ENCODE assay signal across 14 cellular contexts in genomic region chr10:133391761-133392518, GRCh38. TPM values are rescaled to one million over a fixed set of nuclear protein-coding genes. Genes with fewer than 3 reads are reported as not detected.
DNase-seq lines count a peak whose midpoint lies in the region; ATAC-seq and TF ChIP-seq lines count a peak whose summit lies in the region.
"Had no signal": no experiment of that assay in that cellular context is flagged by ENCODE, and none has a peak within 500 bp of the region (broad histone marks: within the 10 kb centered on the region; RNA-seq: fewer than 3 reads in every experiment).

No MANE protein-coding gene starts in this region.

- H3K4me1 Mint-ChIP-seq in CD4-positive, CD25-positive, alpha-beta regulatory T cell = peaks cover 19 to 63% (median 27%) of the 10 kb centered on the region in 4 donors
- H3K4me1 Mint-ChIP-seq in activated T-cell treated with anti-CD3 and anti-CD28 coated beads, Interleukin-2, amount 50 U/mL, for 72 hours (ENCODE audit: low read depth) = peaks cover 57% of the 10 kb centered on the region
- H3K4me1 Mint-ChIP-seq in naive thymus-derived CD4-positive, alpha-beta T cell = peaks cover 16 to 53% (median 43%) of the 10 kb centered on the region in 7 donors

- POLR2A ChIA-PET in naive thymus-derived CD4-positive, alpha-beta T cell (lab: Charles Lee) = interaction anchor here (0.6 to 4.8 kb wide), 5 partner anchors 13 to 57 kb away, joined by 3 to 47 read pairs (median 4); partner anchors contain the start of genes ECHS1 and PAOX

- H3K4me3 ChIP-seq in CD4-positive, CD25-positive, alpha-beta regulatory T cell (ENCODE audit: low read depth, low read length) = no peak overlapping the region
- H3K4me3 ChIP-seq in GM12864 (ENCODE audit: low read depth, low read length) = peak overlapping the region; percentile 73
- no peak overlapping the region for H3K4me3 ChIP-seq in naive thymus-derived CD4-positive, alpha-beta T cell (ENCODE audit: low read length)
- H3K4me3 ChIP-seq: tibial artery had no signal

- H3K36me3 Mint-ChIP-seq in CD4-positive, CD25-positive, alpha-beta regulatory T cell = no peaks in the 10 kb centered on the region
- peaks cover 0 to 7% of the 10 kb centered on the region in 2 donors for H3K36me3 Mint-ChIP-seq in activated T-cell treated with anti-CD3 and anti-CD28 coated beads, Interleukin-2, amount 50 U/mL, for 72 hours (ENCODE audit: insufficient read depth in 2 of 2)
- H3K36me3 Mint-ChIP-seq in naive thymus-derived CD4-positive, alpha-beta T cell = peaks cover 0 to 6% (median 0%) of the 10 kb centered on the region in 5 donors

- TF ChIP-seq CTCF in GM12864 (IDR thresholded peaks at IDR 0.05; ENCODE audit: low read depth, low read length, missing control alignments) = no peak

- peaks cover 8% of the 10 kb centered on the region for H3K36me3 ChIP-seq in CD4-positive, CD25-positive, alpha-beta regulatory T cell (ENCODE audit: control insufficient read depth, insufficient read depth, low read length)
- H3K36me3 ChIP-seq in naive thymus-derived CD4-positive, alpha-beta T cell (ENCODE audit: control insufficient read depth in 2 of 3, insufficient read depth in 3 of 3, low read length in 3 of 3) = peaks cover 0 to 15% (median 0%) of the 10 kb centered on the region in 3 experiments

- no peaks in the 10 kb centered on the region for H3K27me3 ChIP-seq in CD4-positive, CD25-positive, alpha-beta regulatory T cell (ENCODE audit: control insufficient read depth, insufficient read depth, low read length)
- H3K27me3 ChIP-seq in naive thymus-derived CD4-positive, alpha-beta T cell (ENCODE audit: control insufficient read depth in 2 of 2, insufficient read depth in 2 of 2, low read length in 2 of 2) = no peaks in the 10 kb centered on the region
- H3K27me3 ChIP-seq: tibial artery had no signal

- no peak for DNase-seq in CD4-positive, CD25-positive, alpha-beta regulatory T cell
- no peak for DNase-seq in GM12864 (ENCODE audit: low read depth)
- peak; percentile 60 to 63 for DNase-seq in activated T-cell treated with anti-CD3 and anti-CD28 coated beads, Interleukin-2, amount 50 U/mL, for 72 hours
- DNase-seq in naive thymus-derived CD4-positive, alpha-beta T cell = no peak
- DNase-seq in SIG-M5 (lab: John Stamatoyannopoulos, UW) = no peak
- no peak for DNase-seq in NCI-H187 treated with DMSO at 0.1 percent for 48 hours (lab: John Stamatoyannopoulos, UW)
- DNase-seq: Calu3; effector CD4-positive, alpha-beta T cell; foreskin melanocyte; NCI-H2081 treated with DMSO at 0.1 percent for 48 hours; NK-92 treated with Interleukin-12 subunit alpha and Interleukin-12 subunit beta, amount 100 ng/mL, for 24 hours; retina had no signal

- H3K4me1 ChIP-seq in CD4-positive, CD25-positive, alpha-beta regulatory T cell (ENCODE audit: control insufficient read depth, insufficient read depth, low read length, poor library complexity, severe bottlenecking) = peaks cover 66% of the 10 kb centered on the region
- peaks cover 41 to 43% of the 10 kb centered on the region in 2 donors for H3K4me1 ChIP-seq in naive thymus-derived CD4-positive, alpha-beta T cell (ENCODE audit: control insufficient read depth in 2 of 2, insufficient read depth in 2 of 2, low read length in 2 of 2)

- H3K27ac ChIP-seq in CD4-positive, CD25-positive, alpha-beta regulatory T cell (ENCODE audit: insufficient read depth, low read length, poor library complexity, severe bottlenecking) = peak overlapping the region; percentile 82
- no peak overlapping the region for H3K27ac ChIP-seq in naive thymus-derived CD4-positive, alpha-beta T cell (ENCODE audit: low read depth, low read length)
- H3K27ac ChIP-seq: tibial artery had no signal

- no peaks in the 10 kb centered on the region for H3K9me3 Mint-ChIP-seq in CD4-positive, CD25-positive, alpha-beta regulatory T cell
- H3K9me3 Mint-ChIP-seq in activated T-cell treated with anti-CD3 and anti-CD28 coated beads, Interleukin-2, amount 50 U/mL, for 72 hours = no peaks in the 10 kb centered on the region
- no peaks in the 10 kb centered on the region for H3K9me3 Mint-ChIP-seq in naive thymus-derived CD4-positive, alpha-beta T cell

- intact Hi-C loops in naive thymus-derived CD4-positive, alpha-beta T cell (cut with micrococcal nuclease) = loop anchor here (5.0 kb wide), 5 partner anchors 35 to 1060 kb away; partner anchors contain the start of genes FUOM (in 1 of the 2), INPP5A (in 1 of the 2) and LRRC27 (in 1 of the 2)

- no peak for ATAC-seq in CD4-positive, CD25-positive, alpha-beta regulatory T cell (ENCODE audit: low read depth in 2 of 2)
- peak; percentile 27 to 30 for ATAC-seq in activated T-cell treated with anti-CD3 and anti-CD28 coated beads, Interleukin-2, amount 50 U/mL, for 72 hours (replicated peaks in 1 of 2)
- ATAC-seq in naive thymus-derived CD4-positive, alpha-beta T cell = no peak
- ATAC-seq in GM21367 (IDR thresholded peaks at IDR 0.05; ENCODE audit: unreplicated experiment) = no peak

- no peaks in the 10 kb centered on the region for H3K9me3 ChIP-seq in CD4-positive, CD25-positive, alpha-beta regulatory T cell (ENCODE audit: control insufficient read depth in 2 of 2, low read length in 2 of 2)
- H3K9me3 ChIP-seq in naive thymus-derived CD4-positive, alpha-beta T cell (ENCODE audit: control insufficient read depth in 2 of 3, low read length in 3 of 3) = no peaks in the 10 kb centered on the region
- H3K9me3 ChIP-seq: tibial artery had no signal

- CTCF ChIA-PET in naive thymus-derived CD4-positive, alpha-beta T cell (lab: Charles Lee) = no interaction called here

- peak overlapping the region in 3 of 4 donors; percentile 62 to 90 (median 87) for H3K4me3 Mint-ChIP-seq in CD4-positive, CD25-positive, alpha-beta regulatory T cell
- peak overlapping the region; percentile 85 to 87 for H3K4me3 Mint-ChIP-seq in activated T-cell treated with anti-CD3 and anti-CD28 coated beads, Interleukin-2, amount 50 U/mL, for 72 hours
- peak overlapping the region in 2 of 10 donors; percentile 30 to 93 for H3K4me3 Mint-ChIP-seq in naive thymus-derived CD4-positive, alpha-beta T cell

- peak overlapping the region in 2 of 3 donors; percentile 75 to 97 for H3K27ac Mint-ChIP-seq in CD4-positive, CD25-positive, alpha-beta regulatory T cell
- H3K27ac Mint-ChIP-seq in activated T-cell treated with anti-CD3 and anti-CD28 coated beads, Interleukin-2, amount 50 U/mL, for 72 hours = peak overlapping the region; percentile 97
- peak overlapping the region in 7 of 9 donors; percentile 30 to 95 (median 72) for H3K27ac Mint-ChIP-seq in naive thymus-derived CD4-positive, alpha-beta T cell

- no peaks in the 10 kb centered on the region for H3K27me3 Mint-ChIP-seq in CD4-positive, CD25-positive, alpha-beta regulatory T cell
- H3K27me3 Mint-ChIP-seq in activated T-cell treated with anti-CD3 and anti-CD28 coated beads, Interleukin-2, amount 50 U/mL, for 72 hours (ENCODE audit: low read depth) = no peaks in the 10 kb centered on the region
- peaks cover 0 to 2% (median 0%) of the 10 kb centered on the region in 5 donors for H3K27me3 Mint-ChIP-seq in naive thymus-derived CD4-positive, alpha-beta T cell

RNA-seq across cellular contexts. Expression of gene MTG1, which starts 2.0 kb away (rescaled TPM):
- total RNA-seq in CD4-positive, CD25-positive, alpha-beta regulatory T cell = 60.8 TPM
- polyA plus RNA-seq in CD4-positive, CD25-positive, alpha-beta regulatory T cell = 10 to 100 TPM; 36.7 to 46.7 (median 37.2) TPM
- 10 to 100 TPM; 58.0 to 67.2 TPM for total RNA-seq in activated T-cell treated with anti-CD3 and anti-CD28 coated beads, Interleukin-2, amount 50 U/mL, for 72 hours
- 10 to 100 TPM; 51.0 to 67.1 (median 57.2) TPM for total RNA-seq in naive thymus-derived CD4-positive, alpha-beta T cell
- 10 to 100 TPM; 25.6 to 40.7 TPM for polyA plus RNA-seq in naive thymus-derived CD4-positive, alpha-beta T cell

RNA-seq across cellular contexts. Expression of gene PAOX, which starts 12.9 kb away (rescaled TPM):
- 6.7 TPM for total RNA-seq in CD4-positive, CD25-positive, alpha-beta regulatory T cell
- polyA plus RNA-seq in CD4-positive, CD25-positive, alpha-beta regulatory T cell = 10 to 100 TPM; 10.1 to 14.3 (median 11.2) TPM
- 10 to 100 TPM; 12.4 to 13.8 TPM for total RNA-seq in activated T-cell treated with anti-CD3 and anti-CD28 coated beads, Interleukin-2, amount 50 U/mL, for 72 hours
- total RNA-seq in naive thymus-derived CD4-positive, alpha-beta T cell = 1 to 10 TPM; 1.6 to 9.8 (median 7.7) TPM
- 1 to 10 TPM; 6.1 to 8.7 TPM for polyA plus RNA-seq in naive thymus-derived CD4-positive, alpha-beta T cell

RNA-seq across cellular contexts. Expression of gene ECHS1, which starts 18.8 kb away (rescaled TPM):
- total RNA-seq in CD4-positive, CD25-positive, alpha-beta regulatory T cell = 16.9 TPM
- 10 to 100 TPM; 76.3 to 91.7 (median 88.9) TPM for polyA plus RNA-seq in CD4-positive, CD25-positive, alpha-beta regulatory T cell
- total RNA-seq in activated T-cell treated with anti-CD3 and anti-CD28 coated beads, Interleukin-2, amount 50 U/mL, for 72 hours = 10 to 100 TPM; 47.2 to 53.1 TPM
- total RNA-seq in naive thymus-derived CD4-positive, alpha-beta T cell = 10 to 100 TPM; 17.5 to 39.8 (median 28.9) TPM
- polyA plus RNA-seq in naive thymus-derived CD4-positive, alpha-beta T cell = 100 to 1,000 TPM in 1 of 2 donors, 10 to 100 TPM in 1; 81.9 to 104 TPM

RNA-seq across cellular contexts. Expression of gene SPRN, which starts 32.5 kb away (rescaled TPM):
- total RNA-seq in CD4-positive, CD25-positive, alpha-beta regulatory T cell = not detected
- under 1 TPM; 0.10 to 0.77 (median 0.25) TPM for polyA plus RNA-seq in CD4-positive, CD25-positive, alpha-beta regulatory T cell
- not detected for total RNA-seq in activated T-cell treated with anti-CD3 and anti-CD28 coated beads, Interleukin-2, amount 50 U/mL, for 72 hours
- total RNA-seq in naive thymus-derived CD4-positive, alpha-beta T cell = not detected
- under 1 TPM; 0.10 to 0.34 TPM for polyA plus RNA-seq in naive thymus-derived CD4-positive, alpha-beta T cell
- total RNA-seq: Calu3 had no signal

RNA-seq across cellular contexts. Expression of gene FUOM, which starts 34.1 kb away (rescaled TPM):
- total RNA-seq in CD4-positive, CD25-positive, alpha-beta regulatory T cell = 7.1 TPM
- 10 to 100 TPM; 12.3 to 21.9 (median 17.9) TPM for polyA plus RNA-seq in CD4-positive, CD25-positive, alpha-beta regulatory T cell
- 10 to 100 TPM; 14.9 to 17.1 TPM for total RNA-seq in activated T-cell treated with anti-CD3 and anti-CD28 coated beads, Interleukin-2, amount 50 U/mL, for 72 hours
- total RNA-seq in naive thymus-derived CD4-positive, alpha-beta T cell = 10 to 100 TPM; 11.2 to 24.6 (median 16.9) TPM
- polyA plus RNA-seq in naive thymus-derived CD4-positive, alpha-beta T cell = 10 to 100 TPM; 21.9 to 22.9 TPM

Comparison
In these comparisons a context has a peak if more than half of its experiments do, and no peak if none do; other contexts are left out.
1. ATAC-seq: peak in activated T-cell treated with anti-CD3 and anti-CD28 coated beads, Interleukin-2, amount 50 U/mL, for 72 hours (2 of 2); none in CD4-positive, CD25-positive, alpha-beta regulatory T cell (0 of 2), naive thymus-derived CD4-positive, alpha-beta T cell (single experiment) and GM21367 (single experiment).
2. DNase-seq: peak in activated T-cell treated with anti-CD3 and anti-CD28 coated beads, Interleukin-2, amount 50 U/mL, for 72 hours (2 of 2); none in CD4-positive, CD25-positive, alpha-beta regulatory T cell (0 of 3), GM12864 (single experiment), naive thymus-derived CD4-positive, alpha-beta T cell (0 of 9), SIG-M5 (single experiment) and NCI-H187 treated with DMSO at 0.1 percent for 48 hours (single experiment).
3. Peak in every context shown above with its lines, with median percentiles within 50 percentile points of each other: H3K27ac Mint-ChIP-seq.